Comparison of ENCODE assay signal across 17 cellular contexts in the genomic region with DNA sequence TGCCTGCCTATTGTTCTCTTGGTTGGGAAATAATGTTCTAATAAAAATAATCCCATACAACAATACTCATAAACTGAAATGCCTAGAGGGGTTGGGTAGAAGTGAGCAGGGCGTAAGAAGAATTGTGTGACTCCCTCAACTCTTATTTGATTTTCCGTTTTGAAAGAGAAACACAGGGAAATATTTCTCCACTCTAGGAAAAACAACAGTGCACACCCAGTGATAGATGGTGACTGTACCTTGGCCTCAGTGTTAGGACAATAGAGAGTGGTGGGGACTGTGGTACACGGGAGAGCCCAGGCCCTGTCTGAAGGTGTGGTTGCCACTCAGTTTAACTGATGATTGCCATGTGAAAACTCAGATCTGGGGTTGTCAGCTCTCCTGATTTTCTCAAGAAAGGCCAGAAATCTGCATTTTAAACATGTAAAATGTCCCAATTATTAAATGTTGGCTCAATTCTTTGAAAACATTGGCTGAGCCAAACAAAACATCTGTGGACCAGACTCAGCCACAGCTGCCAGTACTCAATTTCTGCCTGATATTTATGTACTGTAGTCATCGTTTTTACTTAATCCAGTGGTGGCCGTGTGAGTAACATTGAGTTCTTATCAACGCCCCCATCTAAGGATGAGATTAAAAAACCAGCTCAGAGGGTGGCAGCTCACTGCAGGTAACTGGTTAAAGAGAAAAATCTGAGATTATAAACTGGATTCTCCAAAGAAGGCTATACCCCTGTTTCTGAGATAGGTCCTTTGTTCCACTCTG.
DNase-seq lines count a peak whose midpoint lies in the region; ATAC-seq, FAIRE-seq and TF ChIP-seq lines count a peak whose summit lies in the region.
"Had no signal": no experiment of that assay in that cellular context is flagged by ENCODE, and none has a peak within 500 bp of the region (broad histone marks: within the 10 kb centered on the region; RNA-seq: fewer than 3 reads in every experiment).

No MANE protein-coding gene starts in this region.

- 0 out of 2 replicates have a peak, but pooled peaks have one; percentile 21 for ATAC-seq in IMR-90 (ENCODE audit: low read depth)
- ATAC-seq in HG02884 (IDR thresholded peaks at IDR 0.05; ENCODE audit: unreplicated experiment), result no peak
- ATAC-seq: activated CD4-positive, CD25-positive, alpha-beta regulatory T cell treated with anti-CD3 and anti-CD28 coated beads, Interleukin-2, amount 50 U/mL, for 24 hours had no signal

- H3K56ac ChIP-seq in IMR-90 (ENCODE audit: extremely low read depth, insufficient read depth, low read length), result no peak overlapping the region

- TF ChIP-seq CTCF in IMR-90 (conservative IDR thresholded peaks at IDR 0.05; ENCODE audit: low read depth, low read length), result no peak
- TF ChIP-seq CTCF in endothelial cell of umbilical vein (IDR thresholded peaks at IDR 0.05; ENCODE audit: extremely low read depth in 1 of 2, insufficient read depth in 1 of 2, low read depth in 1 of 2, low read length in 2 of 2), result no peak

- H3K27me3 ChIP-seq in IMR-90 (ENCODE audit: control insufficient read depth, insufficient read depth, low read length) (peaks cover 52% of the 10 kb centered on the region), endothelial cell of umbilical vein (ENCODE audit: control insufficient read depth in 2 of 2, insufficient read depth in 2 of 2, low read length in 2 of 2) (peaks cover 9 to 14% of the 10 kb centered on the region in 2 experiments)
- H3K27me3 ChIP-seq: BE2C, ovary had no signal

- TF ChIP-seq RAD21 in IMR-90 (IDR thresholded peaks at IDR 0.05; ENCODE audit: low read length), result no peak

- no peak overlapping the region for H3K27ac ChIP-seq in IMR-90 (ENCODE audit: insufficient read depth, low read length)
- H3K27ac ChIP-seq in endothelial cell of umbilical vein (ENCODE audit: insufficient read depth, low read depth, low read length), result no peak overlapping the region
- H3K27ac ChIP-seq: ovary had no signal

- CTCF ChIA-PET in IMR-90 (lab: Yijun Ruan, JAX), result no interaction called here
- CTCF ChIA-PET in endothelial cell of umbilical vein (lab: Charles Lee), result interaction anchor here (0.7 to 2.0 kb wide), 3 partner anchors 9 to 43 kb away, joined by 3 to 7 read pairs (median 3); no protein-coding TSS in a partner anchor

- BruUV-seq in IMR-90 (replicated peaks; lab: Mats Ljungman, UMichigan) (no TSS peak), endothelial cell of umbilical vein (replicated peaks; lab: Mats Ljungman, UMichigan) (no TSS peak)

- dilution Hi-C loops in IMR-90 (cut with HindIII; ENCODE audit: low sequenced_read_pairs, unreplicated experiment), result no loop called here
- dilution Hi-C loops in endothelial cell of umbilical vein (cut with MboI; ENCODE audit: extremely low pct_ligation_motif_present, low sequenced_read_pairs), result no loop called here

- no peak overlapping the region for H3K18ac ChIP-seq in IMR-90 (ENCODE audit: low read depth, low read length)

- no peak for TF ChIP-seq POLR2A in IMR-90 (IDR thresholded peaks at IDR 0.05; ENCODE audit: low read depth, low read length)
- no peak for TF ChIP-seq POLR2A in endothelial cell of umbilical vein (IDR thresholded peaks at IDR 0.05; ENCODE audit: low read depth, low read length)

- H3K36me3 ChIP-seq in IMR-90 (ENCODE audit: control insufficient read depth, insufficient read depth, low read length), result no peaks in the 10 kb centered on the region
- H3K36me3 ChIP-seq in endothelial cell of umbilical vein (ENCODE audit: control insufficient read depth in 2 of 2, extremely low read depth in 1 of 2, insufficient read depth in 2 of 2, low read length in 2 of 2), result no peaks in the 10 kb centered on the region
- H3K36me3 ChIP-seq: BE2C, ovary had no signal

- no peak overlapping the region for H3K14ac ChIP-seq in IMR-90 (replicated peaks; ENCODE audit: low read depth, low read length)

- WGBS in IMR-90 (ENCODE audit: extremely low coverage in 2 of 2, insufficient read length in 1 of 2), 2 experiments, result no CpG with 5 or more reads among the region's 6 CpGs

- H3K4me2 ChIP-seq in IMR-90 (ENCODE audit: low read depth, low read length) (no peak overlapping the region), endothelial cell of umbilical vein (ENCODE audit: insufficient read depth, low read length) (no peak overlapping the region)

- no peak overlapping the region for H2AK5ac ChIP-seq in IMR-90 (ENCODE audit: low read depth, low read length)

- FAIRE-seq in endothelial cell of umbilical vein (lab: Jason Lieb, UNC), result no peak
- FAIRE-seq: colon had no signal

- DNase-seq in AG08395 (ENCODE audit: low spot score) (peak; percentile 37), IMR-90 (peak; percentile 52), endothelial cell of umbilical vein (ENCODE audit: low read depth, low spot score) (peak; percentile 76), myocyte (ENCODE audit: low read depth) (peak; percentile 48), NCI-H1436 treated with DMSO at 0.1 percent for 48 hours (lab: John Stamatoyannopoulos, UW) (no peak), NCI-H2227 (lab: John Stamatoyannopoulos, UW; ENCODE audit: unreplicated experiment) (no peak)
- no peak for DNase-seq in activated CD4-positive, alpha-beta T cell treated with anti-CD3 and anti-CD28 coated beads, Interleukin-2, amount 50 U/mL, for 4 hours
- DNase-seq: activated naive CD4-positive, alpha-beta T cell treated with anti-CD3 and anti-CD28 coated beads, Interleukin-2, amount 50 U/mL, for 16 hours; BE2C; DMS53; NCI-H1417 treated with DMSO at 0.1 percent for 48 hours; OCI-M1; stimulated activated CD4-positive, alpha-beta T cell treated with anti-CD3 and anti-CD28 coated beads, Interleukin-12 subunit alpha, Interleukin-12 subunit beta, amount 100 ng/mL, for 4 hours had no signal

- H3K9me1 ChIP-seq in IMR-90 (ENCODE audit: insufficient read depth, low read length) (no peaks in the 10 kb centered on the region), endothelial cell of umbilical vein (replicated peaks; ENCODE audit: control insufficient read depth, extremely low read depth, insufficient read depth, low read length) (no peaks in the 10 kb centered on the region)

- H2BK120ac ChIP-seq in IMR-90 (ENCODE audit: low read depth, low read length), result no peak overlapping the region

- H3K79me1 ChIP-seq in IMR-90 (ENCODE audit: low read depth in 1 of 2, low read length in 2 of 2), result no peaks in the 10 kb centered on the region

- H3K23ac ChIP-seq in IMR-90 (ENCODE audit: low read depth, low read length), result no peak overlapping the region

- H3K4me3 ChIP-seq in IMR-90 (ENCODE audit: insufficient read depth, low read depth, low read length), result no peak overlapping the region
- H3K4me3 ChIP-seq in endothelial cell of umbilical vein (replicated peaks in 1 of 3; ENCODE audit: insufficient read depth in 1 of 3, low read depth in 1 of 3, low read length in 3 of 3), result no peak overlapping the region
- H3K4me3 ChIP-seq: ovary had no signal

- in situ Hi-C loops in IMR-90 (cut with MboI; ENCODE audit: low sequenced_read_pairs), result loop anchor here (25.0 kb wide), 1 partner anchor 90 kb away; no protein-coding TSS in a partner anchor

- POLR2A ChIA-PET in IMR-90 (lab: Charles Lee; ENCODE audit: unreplicated experiment) (no interaction called here), endothelial cell of umbilical vein (lab: Charles Lee) (no interaction called here)

- intact Hi-C loops in IMR-90 (cut with micrococcal nuclease) (no loop called here), endothelial cell of umbilical vein (cut with micrococcal nuclease) (no loop called here)

- H3K4me1 ChIP-seq in IMR-90 (ENCODE audit: control insufficient read depth, insufficient read depth, low read length), result no peaks in the 10 kb centered on the region
- no peaks in the 10 kb centered on the region for H3K4me1 ChIP-seq in endothelial cell of umbilical vein (ENCODE audit: control insufficient read depth, extremely low read depth, insufficient read depth, low read length)
- H3K4me1 ChIP-seq: BE2C had no signal

- H2AK9ac ChIP-seq in IMR-90 (replicated peaks; ENCODE audit: low read depth, low read length, poor library complexity), result no peak overlapping the region

- no peak overlapping the region for H2BK20ac ChIP-seq in IMR-90 (ENCODE audit: low read depth, low read length)

- H4K91ac ChIP-seq in IMR-90 (ENCODE audit: insufficient read depth, low read depth, low read length), result no peak overlapping the region

- no peak overlapping the region for H3K9ac ChIP-seq in IMR-90 (ENCODE audit: low read depth, low read length)
- H3K9ac ChIP-seq in endothelial cell of umbilical vein (replicated peaks; ENCODE audit: extremely low read depth, insufficient read depth, low read length), result no peak overlapping the region

- H2AFZ ChIP-seq in IMR-90 (replicated peaks; ENCODE audit: low read length, poor library complexity) (no peak overlapping the region), endothelial cell of umbilical vein (ENCODE audit: low read depth, low read length) (no peak overlapping the region)

- no peak overlapping the region for H2BK15ac ChIP-seq in IMR-90 (ENCODE audit: low read depth, low read length)

- no peak overlapping the region for H4K5ac ChIP-seq in IMR-90 (ENCODE audit: low read depth, low read length)

- no peak overlapping the region for H2BK5ac ChIP-seq in IMR-90 (ENCODE audit: low read depth, low read length, poor library complexity, severe bottlenecking)

- no peaks in the 10 kb centered on the region for H3K79me2 ChIP-seq in endothelial cell of umbilical vein (ENCODE audit: control insufficient read depth, insufficient read depth, low read length)

- H3K4ac ChIP-seq in IMR-90 (ENCODE audit: low read depth, low read length), result no peak overlapping the region

- H4K8ac ChIP-seq in IMR-90 (ENCODE audit: low read depth in 2 of 2, low read length in 2 of 2), result no peak overlapping the region

- H4K20me1 ChIP-seq in IMR-90 (ENCODE audit: insufficient read depth, low read length) (no peaks in the 10 kb centered on the region), endothelial cell of umbilical vein (replicated peaks; ENCODE audit: control insufficient read depth, extremely low read depth, insufficient read depth, low read length) (no peaks in the 10 kb centered on the region)

- H3K9me3 ChIP-seq in IMR-90 (ENCODE audit: control insufficient read depth, insufficient read depth, low read length) (peaks cover 3% of the 10 kb centered on the region; the same call in 1 of the 2 replicates), endothelial cell of umbilical vein (replicated peaks; ENCODE audit: control insufficient read depth, insufficient read depth, low read length) (no peaks in the 10 kb centered on the region)
- H3K9me3 ChIP-seq: ovary had no signal

TF ChIP-seq in IMR-90, 13 proteins besides CTCF, POLR2A, EP300 and RAD21 (continues in another document):
- TF ChIP-seq RCOR1 (IDR thresholded peaks at IDR 0.05; ENCODE audit: insufficient replicate concordance, low read length) (no peak), MAZ (IDR thresholded peaks at IDR 0.05; ENCODE audit: borderline replicate concordance, low read depth, low read length) (no peak), SMC3 (IDR thresholded peaks at IDR 0.05; ENCODE audit: low read depth, low read length) (no peak)

TF ChIP-seq in endothelial cell of umbilical vein, 7 proteins besides CTCF, POLR2A, EP300 and RAD21:
- TF ChIP-seq GATA2 (IDR thresholded peaks at IDR 0.05; ENCODE audit: insufficient read depth, insufficient read length, low read depth, low read length) (peak; percentile 52), MYC (IDR thresholded peaks at IDR 0.05; ENCODE audit: low read depth, low read length) (no peak)
TF ChIP-seq in endothelial cell of umbilical vein: peak in this region for 1.

Comparison
In these comparisons a context has a peak if more than half of its experiments do, and no peak if none do; other contexts are left out.
1. DNase-seq: peak in AG08395 (single experiment), IMR-90 (single experiment), endothelial cell of umbilical vein (single experiment) and myocyte (single experiment); none in NCI-H1436 treated with DMSO at 0.1 percent for 48 hours (single experiment), NCI-H2227 (single experiment) and activated CD4-positive, alpha-beta T cell treated with anti-CD3 and anti-CD28 coated beads, Interleukin-2, amount 50 U/mL, for 4 hours (0 of 2).